ENCODE assay signal across 9 cellular contexts in genomic region chr16:68116256-68116853, GRCh38. TPM values are rescaled to one million over a fixed set of nuclear protein-coding genes. Genes with fewer than 3 reads are reported as not detected.
DNase-seq lines count a peak whose midpoint lies in the region; ATAC-seq and TF ChIP-seq lines count a peak whose summit lies in the region.
"Had no signal": no experiment of that assay in that cellular context is flagged by ENCODE, and none has a peak within 500 bp of the region (broad histone marks: within the 10 kb centered on the region; RNA-seq: fewer than 3 reads in every experiment).

No MANE protein-coding gene starts in this region.

- 0 out of 2 replicates have a peak, but pooled peaks cover 4% of the 10 kb centered on the region for H3F3A ChIP-seq in PC-9 (ENCODE audit: insufficient read depth, low read depth)

- H3K9me3 ChIP-seq in PC-9 (ENCODE audit: insufficient read depth, low read depth) (no peaks in the 10 kb centered on the region), thymus (ENCODE audit: control insufficient read depth) (no peaks in the 10 kb centered on the region)

- no peak overlapping the region for H3K4me2 ChIP-seq in PC-9

- H3K4me3 Mint-ChIP-seq in activated T-cell treated with anti-CD3 and anti-CD28 coated beads, Interleukin-2, amount 50 U/mL, for 72 hours, result peak overlapping the region in 1 of 2 donors; percentile 35

- no peak for DNase-seq in activated T-cell treated with anti-CD3 and anti-CD28 coated beads, Interleukin-2, amount 50 U/mL, for 72 hours
- no peak for DNase-seq in activated T-cell treated with anti-CD3 and anti-CD28 coated beads, Interleukin-2, amount 50 U/mL, for 1 hour
- no peak for DNase-seq in PC-9
- DNase-seq in activated CD8-positive, alpha-beta memory T cell treated with anti-CD3 and anti-CD28 coated beads for 24 hours, result no peak
- no peak for DNase-seq in activated CD4-positive, alpha-beta T cell treated with anti-CD3 and anti-CD28 coated beads, Interleukin-2, amount 50 U/mL, for 4 hours
- no peak for DNase-seq in foreskin melanocyte

- intact Hi-C loops in PC-9 (cut with micrococcal nuclease; ENCODE audit: unreplicated experiment), result no loop called here

- peak; percentile 56; the same call in 1 of the 2 replicates for TF ChIP-seq CTCF in PC-9 (conservative IDR thresholded peaks at IDR 0.05)

- ATAC-seq in activated T-cell treated with anti-CD3 and anti-CD28 coated beads, Interleukin-2, amount 50 U/mL, for 72 hours (replicated peaks in 1 of 2), result peak; percentile 60 to 70
- ATAC-seq in esophagus mucosa, result peak; percentile 33

- WGBS in thymus, result 92% methylated on average over 2 of the region's 2 CpGs

- no peaks in the 10 kb centered on the region for H4K20me1 ChIP-seq in PC-9 (ENCODE audit: insufficient read depth)

- no peaks in the 10 kb centered on the region for H3K27me3 Mint-ChIP-seq in activated T-cell treated with anti-CD3 and anti-CD28 coated beads, Interleukin-2, amount 50 U/mL, for 72 hours (ENCODE audit: low read depth)

- H3K4me1 ChIP-seq in PC-9 (replicated peaks; ENCODE audit: insufficient read depth) (no peaks in the 10 kb centered on the region), thymus (ENCODE audit: control insufficient read depth, insufficient read depth, low read length) (peaks cover 40% of the 10 kb centered on the region)
- H3K4me1 ChIP-seq: SJSA1 had no signal

- H3K4me1 Mint-ChIP-seq in activated T-cell treated with anti-CD3 and anti-CD28 coated beads, Interleukin-2, amount 50 U/mL, for 72 hours (ENCODE audit: low read depth), result peaks cover 74% of the 10 kb centered on the region

- no peak overlapping the region for H3K4me3 ChIP-seq in PC-9
- H3K4me3 ChIP-seq in thymus (ENCODE audit: low read length), result peak overlapping the region; percentile 24
- H3K4me3 ChIP-seq: SJSA1 had no signal

- H3K27ac ChIP-seq in PC-9, result no peak overlapping the region
- peak overlapping the region; percentile 68 for H3K27ac ChIP-seq in thymus (ENCODE audit: low read depth)
- H3K27ac ChIP-seq: SJSA1 had no signal

- peak overlapping the region; percentile 96 for H3K27ac Mint-ChIP-seq in activated T-cell treated with anti-CD3 and anti-CD28 coated beads, Interleukin-2, amount 50 U/mL, for 72 hours

- peaks cover 58% of the 10 kb centered on the region for H3K79me2 ChIP-seq in PC-9 (ENCODE audit: low read depth)

- no TSS peak for BruUV-seq in PC-9 (replicated peaks; lab: Mats Ljungman, UMichigan)

- H3K9me2 ChIP-seq in PC-9 (ENCODE audit: insufficient read depth), result no peaks in the 10 kb centered on the region

- peaks cover 4% of the 10 kb centered on the region in 2 donors for H3K9me3 Mint-ChIP-seq in activated T-cell treated with anti-CD3 and anti-CD28 coated beads, Interleukin-2, amount 50 U/mL, for 72 hours

- CTCF ChIA-PET in PC-9 (lab: Charles Lee), result no interaction called here

- H3K36me3 Mint-ChIP-seq in activated T-cell treated with anti-CD3 and anti-CD28 coated beads, Interleukin-2, amount 50 U/mL, for 72 hours (ENCODE audit: insufficient read depth in 2 of 2), result peaks cover 6 to 10% of the 10 kb centered on the region in 2 donors

- no peak overlapping the region for H2AFZ ChIP-seq in PC-9

- POLR2A ChIA-PET in PC-9 (lab: Charles Lee; ENCODE audit: unreplicated experiment), result no interaction called here

- H3K27me3 ChIP-seq in PC-9 (ENCODE audit: insufficient read depth, low read depth) (no peaks in the 10 kb centered on the region), thymus (ENCODE audit: control insufficient read depth, insufficient read depth) (no peaks in the 10 kb centered on the region)
- H3K27me3 ChIP-seq: SJSA1 had no signal

- H3K36me3 ChIP-seq in PC-9 (ENCODE audit: low read depth) (no peaks in the 10 kb centered on the region), thymus (ENCODE audit: control insufficient read depth, insufficient read depth) (peaks cover 5% of the 10 kb centered on the region)
- H3K36me3 ChIP-seq: SJSA1 had no signal

RNA-seq across cellular contexts. Expression of gene NFATC3, which starts 31.2 kb away (rescaled TPM):
- 10 to 100 TPM; 79.7 to 82.5 TPM for total RNA-seq in activated T-cell treated with anti-CD3 and anti-CD28 coated beads, Interleukin-2, amount 50 U/mL, for 72 hours
- 37.2 and 43.7 TPM in 2 replicates for total RNA-seq in PC-9 (2021)
- total RNA-seq in esophagus mucosa, result 17.6 TPM
- polyA plus RNA-seq in thymus, result 37.4 TPM
